Comparison of ENCODE assay signal across 12 cellular contexts in the genomic region with DNA sequence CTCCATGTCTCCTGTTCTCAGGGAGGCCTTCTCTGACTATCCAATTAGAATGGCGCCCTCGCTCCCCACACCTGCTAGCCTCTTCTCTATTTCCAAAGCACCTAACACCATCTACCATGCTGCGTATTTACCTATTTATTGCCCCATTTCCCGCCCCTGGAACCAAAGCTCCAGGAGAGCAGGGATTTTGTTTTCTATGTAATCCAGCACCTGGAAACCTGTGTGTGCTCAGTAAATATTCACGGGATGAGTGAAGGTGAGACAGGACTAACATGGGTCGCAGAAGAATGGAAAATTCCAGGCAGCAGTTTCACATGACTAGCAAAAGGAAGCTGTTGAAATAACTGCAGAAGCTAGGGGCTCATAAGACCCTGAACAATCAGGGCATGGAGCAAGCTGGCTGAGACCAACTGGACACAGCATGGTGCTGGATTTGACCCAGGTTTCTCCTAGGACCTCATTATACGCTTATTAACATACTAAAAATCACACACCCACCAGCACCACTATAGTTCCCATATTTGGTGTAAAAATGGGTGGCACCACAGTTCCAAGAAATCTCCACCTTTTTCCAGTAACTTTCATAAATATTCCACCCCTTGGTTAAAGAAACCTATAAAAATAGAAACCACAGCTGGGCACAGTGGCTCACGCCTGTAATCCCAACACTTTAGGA. TPM values are rescaled to one million over a fixed set of nuclear protein-coding genes. Genes with fewer than 3 reads are reported as not detected.
DNase-seq lines count a peak whose midpoint lies in the region; ATAC-seq, FAIRE-seq and TF ChIP-seq lines count a peak whose summit lies in the region.
"Had no signal": no experiment of that assay in that cellular context is flagged by ENCODE, and none has a peak within 500 bp of the region (broad histone marks: within the 10 kb centered on the region; RNA-seq: fewer than 3 reads in every experiment).

No MANE protein-coding gene starts in this region.

- intact Hi-C loops in esophagus squamous epithelium (cut with DNase I): no loop called here

- no peaks in the 10 kb centered on the region for H3K9me3 Mint-ChIP-seq in activated T-cell treated with anti-CD3 and anti-CD28 coated beads, Interleukin-2, amount 50 U/mL, for 4 hours
- H3K9me3 Mint-ChIP-seq: activated naive CD8-positive, alpha-beta T cell treated with anti-CD3 and anti-CD28 coated beads, Interleukin-2, amount 10 ng/mL, durations not matched to agents 7 days and 5 days had no signal

- no peak for ATAC-seq in activated T-cell treated with anti-CD3 and anti-CD28 coated beads, Interleukin-2, amount 50 U/mL, for 4 hours

- H3K9me3 ChIP-seq in esophagus squamous epithelium: no peaks in the 10 kb centered on the region

- H3K4me3 ChIP-seq in esophagus squamous epithelium: no peak overlapping the region

- H3K36me3 Mint-ChIP-seq in activated T-cell treated with anti-CD3 and anti-CD28 coated beads, Interleukin-2, amount 50 U/mL, for 4 hours (ENCODE audit: insufficient read depth): no peaks in the 10 kb centered on the region
- H3K36me3 Mint-ChIP-seq: activated naive CD8-positive, alpha-beta T cell treated with anti-CD3 and anti-CD28 coated beads, Interleukin-2, amount 10 ng/mL, durations not matched to agents 7 days and 5 days had no signal

- no peak for TF ChIP-seq POLR2A in esophagus squamous epithelium (IDR thresholded peaks at IDR 0.05)

- H3K4me1 ChIP-seq in esophagus squamous epithelium: peaks cover 11 to 51% (median 26%) of the 10 kb centered on the region in 3 donors

- no peak overlapping the region for H3K4me3 Mint-ChIP-seq in activated T-cell treated with anti-CD3 and anti-CD28 coated beads, Interleukin-2, amount 50 U/mL, for 4 hours
- H3K4me3 Mint-ChIP-seq: activated naive CD8-positive, alpha-beta T cell treated with anti-CD3 and anti-CD28 coated beads, Interleukin-2, amount 10 ng/mL, durations not matched to agents 7 days and 5 days had no signal

- DNase-seq in NCI-H510A treated with DMSO at 0.1 percent for 48 hours (lab: John Stamatoyannopoulos, UW): peak; percentile 79
- DNase-seq in esophagus squamous epithelium (lab: John Stamatoyannopoulos, UW): no peak
- DNase-seq in renal cortical epithelial cell (ENCODE audit: low read depth): peak; percentile 76
- no peak for DNase-seq in activated T-cell treated with anti-CD3 and anti-CD28 coated beads, Interleukin-2, amount 50 U/mL, for 1 hour
- no peak for DNase-seq in activated T-cell treated with anti-CD3 and anti-CD28 coated beads, Interleukin-2, amount 50 U/mL, for 4 hours
- DNase-seq in ecto neural progenitor cell (ENCODE audit: low spot score): no peak
- DNase-seq in NCI-H1105 treated with DMSO at 0.1 percent for 48 hours (lab: John Stamatoyannopoulos, UW): no peak
- DNase-seq: activated CD4-positive, alpha-beta T cell treated with anti-CD3 and anti-CD28 coated beads for 48 hours; activated naive CD8-positive, alpha-beta T cell treated with anti-CD3 and anti-CD28 coated beads, Interleukin-2, amount 10 ng/mL, durations not matched to agents 7 days and 5 days; Calu3; NCI-H1694 had no signal

- H3K27ac ChIP-seq in esophagus squamous epithelium: peak overlapping the region; percentile 72 to 87 (median 80)

- H3K27me3 Mint-ChIP-seq in activated T-cell treated with anti-CD3 and anti-CD28 coated beads, Interleukin-2, amount 50 U/mL, for 4 hours (ENCODE audit: low read depth): peaks cover 6% of the 10 kb centered on the region

- H3K27me3 ChIP-seq in esophagus squamous epithelium: no peaks in the 10 kb centered on the region

- no peaks in the 10 kb centered on the region for H3K36me3 ChIP-seq in esophagus squamous epithelium

- peak; percentile 96 for FAIRE-seq in G401.6 (lab: Jason Lieb, UNC)

- H3K4me1 Mint-ChIP-seq in activated T-cell treated with anti-CD3 and anti-CD28 coated beads, Interleukin-2, amount 50 U/mL, for 4 hours (ENCODE audit: low read depth): peaks cover 3% of the 10 kb centered on the region

- WGBS in esophagus squamous epithelium, 2 donors: 35 to 55% methylated on average over 8 of the region's 8 CpGs

- TF ChIP-seq CTCF in esophagus squamous epithelium (IDR thresholded peaks at IDR 0.05): no peak

RNA-seq across cellular contexts. Expression of gene TENT5B, which starts 15.1 kb away (rescaled TPM):
- total RNA-seq in esophagus squamous epithelium (100 to 1,000 TPM in 3 of 4 donors, 10 to 100 TPM in 1; 76.9 to 263 (median 112) TPM), renal cortical epithelial cell (9.6 and 22.3 TPM in 2 replicates)
- under 1 TPM in 2 of 3 donors, not detected in 1; 0.14 to 0.15 TPM for total RNA-seq in activated T-cell treated with anti-CD3 and anti-CD28 coated beads, Interleukin-2, amount 50 U/mL, for 4 hours
- total RNA-seq: activated naive CD8-positive, alpha-beta T cell treated with anti-CD3 and anti-CD28 coated beads, Interleukin-2, amount 10 ng/mL, durations not matched to agents 7 days and 5 days had no signal

RNA-seq across cellular contexts. Expression of gene TRNP1, which starts 34.2 kb away (rescaled TPM):
- total RNA-seq in esophagus squamous epithelium (100 to 1,000 TPM in 1 of 4 donors, 10 to 100 TPM in 3; 26.9 to 208 (median 64.5) TPM), renal cortical epithelial cell (86.7 and 106 TPM in 2 replicates)
- 1 to 10 TPM in 1 of 3 donors, under 1 TPM in 2; 0.61 to 1.5 (median 0.76) TPM for total RNA-seq in activated T-cell treated with anti-CD3 and anti-CD28 coated beads, Interleukin-2, amount 50 U/mL, for 4 hours
- total RNA-seq: activated naive CD8-positive, alpha-beta T cell treated with anti-CD3 and anti-CD28 coated beads, Interleukin-2, amount 10 ng/mL, durations not matched to agents 7 days and 5 days had no signal

Comparison
In these comparisons a context has a peak if more than half of its experiments do, and no peak if none do; other contexts are left out.
1. DNase-seq: peak in NCI-H510A treated with DMSO at 0.1 percent for 48 hours (single experiment) and renal cortical epithelial cell (single experiment); none in esophagus squamous epithelium (single experiment), activated T-cell treated with anti-CD3 and anti-CD28 coated beads, Interleukin-2, amount 50 U/mL, for 1 hour (single experiment), activated T-cell treated with anti-CD3 and anti-CD28 coated beads, Interleukin-2, amount 50 U/mL, for 4 hours (single experiment), ecto neural progenitor cell (single experiment) and NCI-H1105 treated with DMSO at 0.1 percent for 48 hours (single experiment).
2. RNA of gene TRNP1, which starts 34.2 kb away (total RNA-seq): 86.7 to 106 TPM in renal cortical epithelial cell and 26.9 to 208 TPM in esophagus squamous epithelium; 0.61 to 1.5 TPM in activated T-cell treated with anti-CD3 and anti-CD28 coated beads, Interleukin-2, amount 50 U/mL, for 4 hours; every median in the first group is over 10 times any median in the second.